In the genomic region with DNA sequence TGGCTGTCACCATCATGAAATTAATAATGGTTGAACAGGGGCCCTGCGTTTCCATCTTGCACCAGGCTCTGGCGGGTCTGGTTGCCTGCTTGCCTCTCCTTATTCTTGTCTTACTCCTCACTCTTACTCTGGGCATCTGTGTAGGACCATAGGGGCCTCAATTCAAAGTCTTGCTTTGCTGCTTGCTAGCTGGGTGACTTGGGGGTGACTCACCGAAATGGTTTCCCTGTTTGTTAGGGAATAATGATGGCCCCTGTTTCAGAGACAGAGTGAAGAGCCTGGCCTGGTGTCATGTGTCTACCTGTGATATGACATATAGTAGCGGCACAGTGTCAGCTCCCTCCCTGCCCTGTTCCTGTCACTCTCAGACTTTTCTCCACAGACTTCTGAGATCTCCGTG, we compare ENCODE assay signal across 12 cellular contexts. TPM values are rescaled to one million over a fixed set of nuclear protein-coding genes. Genes with fewer than 3 reads are reported as not detected.
DNase-seq lines count a peak whose midpoint lies in the region; ATAC-seq and TF ChIP-seq lines count a peak whose summit lies in the region.
"Had no signal": no experiment of that assay in that cellular context is flagged by ENCODE, and none has a peak within 500 bp of the region (broad histone marks: within the 10 kb centered on the region; RNA-seq: fewer than 3 reads in every experiment).

No MANE protein-coding gene starts in this region.

- H3K4me3 ChIP-seq in dorsolateral prefrontal cortex (no peak overlapping the region), Karpas-422 (ENCODE audit: low read length) (no peak overlapping the region)
- H3K4me3 ChIP-seq: SJSA1 had no signal

- no peaks in the 10 kb centered on the region for H3K9me3 Mint-ChIP-seq in activated T-helper 1 cell treated with anti-CD3 and anti-CD28 coated beads, Interleukin-12 subunit alpha, Interleukin-12 subunit beta, Interleukin-2, Interleukin-4 antibody, amounts not matched to agents 30 ng/mL and 10 ng/mL and 1 ng/mL, durations not matched to agents 14 hours and 24 hours and 36 hours

- H3K27me3 Mint-ChIP-seq in activated T-helper 1 cell treated with anti-CD3 and anti-CD28 coated beads, Interleukin-12 subunit alpha, Interleukin-12 subunit beta, Interleukin-2, Interleukin-4 antibody, amounts not matched to agents 30 ng/mL and 10 ng/mL and 1 ng/mL, durations not matched to agents 14 hours and 24 hours and 36 hours (ENCODE audit: insufficient read depth) = no peaks in the 10 kb centered on the region

- H4K20me1 ChIP-seq in Karpas-422 (ENCODE audit: insufficient read depth, low read depth, low read length) = peaks cover 39% of the 10 kb centered on the region; the same call in 1 of the 2 replicates

- peak overlapping the region; percentile 80 for H3K27ac Mint-ChIP-seq in activated T-helper 1 cell treated with anti-CD3 and anti-CD28 coated beads, Interleukin-12 subunit alpha, Interleukin-12 subunit beta, Interleukin-2, Interleukin-4 antibody, amounts not matched to agents 30 ng/mL and 10 ng/mL and 1 ng/mL, durations not matched to agents 14 hours and 24 hours and 36 hours

- no peaks in the 10 kb centered on the region for H3K36me3 ChIP-seq in Karpas-422 (ENCODE audit: insufficient read depth, low read length)
- H3K36me3 ChIP-seq: BE2C, SJSA1 had no signal

- H3K4me1 ChIP-seq in foreskin keratinocyte = peaks cover 25% of the 10 kb centered on the region
- H3K4me1 ChIP-seq in Karpas-422 (ENCODE audit: low read length) = peaks cover 27% of the 10 kb centered on the region
- H3K4me1 ChIP-seq: SJSA1 had no signal

- no peaks in the 10 kb centered on the region for H3K79me2 ChIP-seq in Karpas-422 (ENCODE audit: low read length)

- DNase-seq in Daoy (ENCODE audit: low read depth) (peak; percentile 67), foreskin keratinocyte (peak in 1 of 2 donors; percentile 17), dorsolateral prefrontal cortex (no peak), Karpas-422 (no peak)
- no peak for DNase-seq in activated T-helper 1 cell treated with anti-CD3 and anti-CD28 coated beads, Interleukin-12 subunit alpha, Interleukin-12 subunit beta, Interleukin-2, Interleukin-4 antibody, amounts not matched to agents 30 ng/mL and 10 ng/mL and 1 ng/mL, durations not matched to agents 14 hours and 24 hours and 36 hours (ENCODE audit: low spot score)
- DNase-seq: activated CD8-positive, alpha-beta memory T cell treated with anti-CD3 and anti-CD28 coated beads, Interleukin-2, amount 50 U/mL, for 4 hours; DMS53; NCI-H1694 treated with DMSO at 0.1 percent for 48 hours had no signal

- no peaks in the 10 kb centered on the region for H3K9me2 ChIP-seq in Karpas-422 (replicated peaks; ENCODE audit: insufficient read depth, low read length)

- no peak overlapping the region for H3K4me3 Mint-ChIP-seq in activated T-helper 1 cell treated with anti-CD3 and anti-CD28 coated beads, Interleukin-12 subunit alpha, Interleukin-12 subunit beta, Interleukin-2, Interleukin-4 antibody, amounts not matched to agents 30 ng/mL and 10 ng/mL and 1 ng/mL, durations not matched to agents 14 hours and 24 hours and 36 hours

- no peaks in the 10 kb centered on the region for H3K27me3 ChIP-seq in foreskin keratinocyte
- no peaks in the 10 kb centered on the region for H3K27me3 ChIP-seq in dorsolateral prefrontal cortex
- no peaks in the 10 kb centered on the region for H3K27me3 ChIP-seq in Karpas-422 (ENCODE audit: low read length)
- H3K27me3 ChIP-seq: BE2C had no signal

- ATAC-seq in foreskin keratinocyte (peak; percentile 23), GM21723 (IDR thresholded peaks at IDR 0.05; ENCODE audit: unreplicated experiment) (no peak)

- intact Hi-C loops in activated T-helper 1 cell treated with anti-CD3 and anti-CD28 coated beads, Interleukin-12 subunit alpha, Interleukin-12 subunit beta, Interleukin-2, Interleukin-4 antibody, amounts not matched to agents 30 ng/mL and 10 ng/mL and 1 ng/mL, durations not matched to agents 14 hours and 24 hours and 36 hours (cut with micrococcal nuclease) = loop anchor here (5.0 to 10.0 kb wide), 2 partner anchors 32 to 970 kb away; partner anchors contain the start of gene DENND2D
- intact Hi-C loops in dorsolateral prefrontal cortex (cut with DNase I) = no loop called here

- TF ChIP-seq CTCF in 22Rv1 (IDR thresholded peaks at IDR 0.05) (no peak), foreskin keratinocyte (conservative IDR thresholded peaks at IDR 0.05) (no peak), dorsolateral prefrontal cortex (IDR thresholded peaks at IDR 0.05 in 54 of 56, conservative IDR thresholded peaks at IDR 0.05 in 2 of 56; ENCODE audit: low read depth in 1 of 56, partially characterized antibody in 56 of 56) (no peak)

- peak overlapping the region; percentile 83 for H3K27ac ChIP-seq in 22Rv1
- H3K27ac ChIP-seq in foreskin keratinocyte = no peak overlapping the region
- H3K27ac ChIP-seq in dorsolateral prefrontal cortex = no peak overlapping the region
- H3K27ac ChIP-seq in Karpas-422 (ENCODE audit: low read length) = no peak overlapping the region
- H3K27ac ChIP-seq: SJSA1 had no signal

- no peak overlapping the region for H3K4me2 ChIP-seq in Karpas-422 (ENCODE audit: low read depth, low read length, poor library complexity, severe bottlenecking)

- H3K36me3 Mint-ChIP-seq in activated T-helper 1 cell treated with anti-CD3 and anti-CD28 coated beads, Interleukin-12 subunit alpha, Interleukin-12 subunit beta, Interleukin-2, Interleukin-4 antibody, amounts not matched to agents 30 ng/mL and 10 ng/mL and 1 ng/mL, durations not matched to agents 14 hours and 24 hours and 36 hours (ENCODE audit: low read depth) = peaks cover 4% of the 10 kb centered on the region

- H3K4me1 Mint-ChIP-seq in activated T-helper 1 cell treated with anti-CD3 and anti-CD28 coated beads, Interleukin-12 subunit alpha, Interleukin-12 subunit beta, Interleukin-2, Interleukin-4 antibody, amounts not matched to agents 30 ng/mL and 10 ng/mL and 1 ng/mL, durations not matched to agents 14 hours and 24 hours and 36 hours (ENCODE audit: low read depth) = peaks cover 48% of the 10 kb centered on the region

- no peak overlapping the region for H3K9ac ChIP-seq in Karpas-422 (ENCODE audit: low read length)

- H3K9me3 ChIP-seq in Karpas-422 (ENCODE audit: low read length) = no peaks in the 10 kb centered on the region
- H3K9me3 ChIP-seq: BE2C, SJSA1 had no signal

- no peak overlapping the region for H2AFZ ChIP-seq in Karpas-422 (ENCODE audit: low read length)

RNA-seq across cellular contexts. Expression of gene KCNC4, which starts 24.6 kb away (rescaled TPM):
- total RNA-seq in Daoy (2014; rRNA removed; shearing (Covaris generic)) = 5.1 and 5.5 TPM in 2 replicates
- total RNA-seq in activated T-helper 1 cell treated with anti-CD3 and anti-CD28 coated beads, Interleukin-12 subunit alpha, Interleukin-12 subunit beta, Interleukin-2, Interleukin-4 antibody, amounts not matched to agents 30 ng/mL and 10 ng/mL and 1 ng/mL, durations not matched to agents 14 hours and 24 hours and 36 hours = 11.8 and 14.3 TPM in 2 replicates
- 1.8 and 1.9 TPM in 2 replicates for total RNA-seq in foreskin keratinocyte
- polyA plus RNA-seq in foreskin keratinocyte = 1.5 and 1.7 TPM in 2 replicates
- 10 to 100 TPM; 16.2 to 73.4 (median 46.6) TPM for total RNA-seq in dorsolateral prefrontal cortex
- 1.5 and 1.6 TPM in 2 replicates for total RNA-seq in Karpas-422 (2014; rRNA removed; shearing (Covaris generic); ENCODE audit: low replicate concordance)
